ENCODE assay signal across 8 cellular contexts in the genomic region with DNA sequence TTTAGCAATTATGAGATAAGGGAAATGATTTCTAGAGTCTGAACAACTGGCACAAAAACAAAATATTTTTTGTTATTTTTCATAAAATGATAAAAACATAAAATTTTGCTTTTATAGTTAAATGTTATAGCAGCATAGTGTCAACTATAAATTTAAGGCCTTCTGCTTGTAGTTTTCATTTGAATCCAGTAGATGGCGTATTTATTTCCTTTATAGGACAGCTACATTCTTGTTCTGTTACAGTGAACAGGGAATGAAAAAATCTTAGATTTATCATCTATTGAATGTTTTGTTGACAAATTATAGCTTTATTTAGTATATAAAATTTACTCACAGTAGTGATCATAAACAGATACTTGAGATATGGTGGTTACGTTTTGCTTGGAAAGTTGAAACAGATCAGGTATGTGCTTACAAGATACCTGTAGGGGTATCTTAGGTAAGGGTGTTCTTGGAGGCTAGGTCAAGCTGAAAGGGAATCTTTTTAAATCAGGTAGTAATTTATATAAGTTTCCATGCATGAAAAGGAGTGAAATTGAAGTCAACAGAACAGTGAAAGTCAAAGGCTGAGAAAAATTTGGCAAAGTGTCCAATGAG.
DNase-seq lines count a peak whose midpoint lies in the region; ATAC-seq, FAIRE-seq and TF ChIP-seq lines count a peak whose summit lies in the region.

No MANE protein-coding gene starts in this region.

- H3K9me3 ChIP-seq in psoas muscle: no peaks in the 10 kb centered on the region

- no peak overlapping the region for H3K4me3 Mint-ChIP-seq in activated T-cell treated with anti-CD3 and anti-CD28 coated beads, Interleukin-2, amount 50 U/mL, for 4 hours

- 1 to 5% (median 4%) methylated on average over 2 of the region's 2 CpGs for WGBS in psoas muscle, 3 donors

- intact Hi-C loops in psoas muscle (cut with DNase I): no loop called here

- H3K36me3 ChIP-seq in psoas muscle (ENCODE audit: insufficient read depth in 1 of 2, low read depth in 1 of 2): no peaks in the 10 kb centered on the region

- H3K27ac ChIP-seq in 22Rv1 (no peak overlapping the region), psoas muscle (no peak overlapping the region)

- peak; percentile 83 for ATAC-seq in GM18505 (IDR thresholded peaks at IDR 0.05; ENCODE audit: unreplicated experiment)
- ATAC-seq in HG03060 (IDR thresholded peaks at IDR 0.05; ENCODE audit: low read depth, unreplicated experiment): peak; percentile 61
- ATAC-seq in psoas muscle: no peak
- ATAC-seq in activated T-cell treated with anti-CD3 and anti-CD28 coated beads, Interleukin-2, amount 50 U/mL, for 4 hours: no peak

- FAIRE-seq in endometrium (lab: Jason Lieb, UNC): peak; percentile 97

- DNase-seq in NCI-H69 (lab: John Stamatoyannopoulos, UW) (peak; percentile 71), psoas muscle (no peak)
- DNase-seq in activated CD4-positive, alpha-beta T cell treated with anti-CD3 and anti-CD28 coated beads, Interleukin-2, amount 50 U/mL, for 48 hours: no peak
- DNase-seq in activated T-cell treated with anti-CD3 and anti-CD28 coated beads, Interleukin-2, amount 50 U/mL, for 4 hours: no peak

- no peaks in the 10 kb centered on the region for H3K27me3 ChIP-seq in psoas muscle (ENCODE audit: insufficient read depth in 3 of 3, low read length in 2 of 3)

- H3K36me3 Mint-ChIP-seq in activated T-cell treated with anti-CD3 and anti-CD28 coated beads, Interleukin-2, amount 50 U/mL, for 4 hours (ENCODE audit: insufficient read depth): no peaks in the 10 kb centered on the region

- H3K9me3 Mint-ChIP-seq in activated T-cell treated with anti-CD3 and anti-CD28 coated beads, Interleukin-2, amount 50 U/mL, for 4 hours: no peaks in the 10 kb centered on the region

- H3K4me3 ChIP-seq in psoas muscle: no peak overlapping the region

- no peaks in the 10 kb centered on the region for H3K4me1 Mint-ChIP-seq in activated T-cell treated with anti-CD3 and anti-CD28 coated beads, Interleukin-2, amount 50 U/mL, for 4 hours (ENCODE audit: low read depth)

- TF ChIP-seq CTCF in 22Rv1 (IDR thresholded peaks at IDR 0.05) (peak; percentile 69), psoas muscle (IDR thresholded peaks at IDR 0.05) (peak; percentile 35)

- TF ChIP-seq POLR2A in GM18505 (IDR thresholded peaks at IDR 0.05; ENCODE audit: borderline replicate concordance, extremely low read depth, insufficient read depth, insufficient read length): no peak

- no peaks in the 10 kb centered on the region for H3K4me1 ChIP-seq in psoas muscle

- no peaks in the 10 kb centered on the region for H3K27me3 Mint-ChIP-seq in activated T-cell treated with anti-CD3 and anti-CD28 coated beads, Interleukin-2, amount 50 U/mL, for 4 hours (ENCODE audit: low read depth)

Comparison
In these comparisons a context has a peak if more than half of its experiments do, and no peak if none do; other contexts are left out.
1. ATAC-seq: peak in GM18505 (single experiment) and HG03060 (single experiment); none in psoas muscle (0 of 4) and activated T-cell treated with anti-CD3 and anti-CD28 coated beads, Interleukin-2, amount 50 U/mL, for 4 hours (0 of 2).